8 cellular contexts compared by ENCODE assay signal in genomic region chr12:110123861-110124183, GRCh38. TPM values are rescaled to one million over a fixed set of nuclear protein-coding genes. Genes with fewer than 3 reads are reported as not detected.
DNase-seq lines count a peak whose midpoint lies in the region; ATAC-seq and TF ChIP-seq lines count a peak whose summit lies in the region.

No MANE protein-coding gene starts in this region.

- no peak for TF ChIP-seq EP300 in upper lobe of left lung (IDR thresholded peaks at IDR 0.05)
- TF ChIP-seq EP300 in stomach (IDR thresholded peaks at IDR 0.05): no peak

- no peaks in the 10 kb centered on the region for H3K9me3 ChIP-seq in CD8-positive, alpha-beta T cell (ENCODE audit: low read length)
- H3K9me3 ChIP-seq in OCI-LY3 (ENCODE audit: insufficient read depth, low read length) (no peaks in the 10 kb centered on the region), upper lobe of left lung (no peaks in the 10 kb centered on the region), prostate gland (no peaks in the 10 kb centered on the region), stomach (no peaks in the 10 kb centered on the region)

- H3K36me3 ChIP-seq in CD8-positive, alpha-beta T cell (ENCODE audit: insufficient read depth, low read length): no peaks in the 10 kb centered on the region
- no peaks in the 10 kb centered on the region for H3K36me3 ChIP-seq in OCI-LY3 (replicated peaks; ENCODE audit: low read depth, low read length)
- no peaks in the 10 kb centered on the region for H3K36me3 ChIP-seq in upper lobe of left lung
- no peaks in the 10 kb centered on the region for H3K36me3 ChIP-seq in prostate gland
- H3K36me3 ChIP-seq in stomach: peaks cover 0 to 10% (median 5%) of the 10 kb centered on the region in 4 donors

- no peaks in the 10 kb centered on the region for H3K27me3 ChIP-seq in CD8-positive, alpha-beta T cell (ENCODE audit: insufficient read depth, low read length)
- H3K27me3 ChIP-seq in OCI-LY3 (ENCODE audit: low read depth, low read length) (peaks cover 3% of the 10 kb centered on the region; the same call in 1 of the 2 replicates), upper lobe of left lung (no peaks in the 10 kb centered on the region), prostate gland (replicated peaks; ENCODE audit: insufficient read depth) (no peaks in the 10 kb centered on the region), stomach (no peaks in the 10 kb centered on the region)

- CTCF ChIA-PET in CD8-positive, alpha-beta T cell (lab: Charles Lee): interaction anchor here (0.7 to 1.3 kb wide), 2 partner anchors 25 to 308 kb away, joined by 3 to 4 read pairs; no protein-coding TSS in a partner anchor

- peaks cover 8% of the 10 kb centered on the region for H3K4me1 Mint-ChIP-seq in CD8-positive, alpha-beta T cell (ENCODE audit: low read depth)
- H3K4me1 Mint-ChIP-seq in memory B cell: peaks cover 6% of the 10 kb centered on the region

- no peak overlapping the region for H3K4me3 ChIP-seq in CD8-positive, alpha-beta T cell (ENCODE audit: low read depth, low read length)
- peak overlapping the region; percentile 64 for H3K4me3 ChIP-seq in OCI-LY3 (ENCODE audit: low read length)
- peak overlapping the region in 1 of 4 donors; percentile 98 for H3K4me3 ChIP-seq in upper lobe of left lung
- H3K4me3 ChIP-seq in prostate gland: no peak overlapping the region
- H3K4me3 ChIP-seq in stomach: peak overlapping the region in 1 of 4 donors; percentile 94

- POLR2A ChIA-PET in CD8-positive, alpha-beta T cell (lab: Charles Lee): interaction anchor here (0.7 to 1.5 kb wide), 6 partner anchors 9 to 344 kb away, joined by 3 to 8 read pairs (median 4); partner anchors contain the start of genes ATP2A2, FAM216A and GPN3

- no peak overlapping the region for H3K27ac ChIP-seq in CD8-positive, alpha-beta T cell (ENCODE audit: low read depth, low read length)
- H3K27ac ChIP-seq in OCI-LY3 (ENCODE audit: low read length): no peak overlapping the region
- no peak overlapping the region for H3K27ac ChIP-seq in upper lobe of left lung
- H3K27ac ChIP-seq in prostate gland: no peak overlapping the region
- H3K27ac ChIP-seq in stomach: no peak overlapping the region

- no peaks in the 10 kb centered on the region for H3K9me3 Mint-ChIP-seq in CD8-positive, alpha-beta T cell
- no peaks in the 10 kb centered on the region for H3K9me3 Mint-ChIP-seq in memory B cell

- intact Hi-C loops in CD8-positive, alpha-beta T cell (cut with DNase I, micrococcal nuclease): loop anchor here (1.0 to 10.0 kb wide), 15 partner anchors 76 to 1721 kb away; partner anchors contain the start of genes ANAPC7 (in 2 of the 2), ATP2A2 (in 2 of the 2), C12orf76 (in 2 of the 2) and MMAB (in 2 of the 2)
- intact Hi-C loops in prostate gland (cut with DNase I): loop anchor here (5.0 kb wide), 1 partner anchor 98 kb away; no protein-coding TSS in a partner anchor
- intact Hi-C loops in stomach (cut with DNase I; ENCODE audit: low total_unique reads): no loop called here

- DNase-seq in CD8-positive, alpha-beta T cell: no peak
- no peak for DNase-seq in memory B cell (ENCODE audit: low spot score in 2 of 2)
- DNase-seq in upper lobe of left lung: no peak
- no peak for DNase-seq in NCI-H2227 treated with DMSO at 0.1 percent for 48 hours (lab: John Stamatoyannopoulos, UW)
- no peak for DNase-seq in prostate gland (ENCODE audit: low spot score)
- no peak for DNase-seq in stomach

- H3K27ac Mint-ChIP-seq in CD8-positive, alpha-beta T cell: peak overlapping the region; percentile 10
- H3K27ac Mint-ChIP-seq in memory B cell: peak overlapping the region; percentile 85

- H3K27me3 Mint-ChIP-seq in CD8-positive, alpha-beta T cell (ENCODE audit: low read depth): peaks cover 3% of the 10 kb centered on the region
- peaks cover 4% of the 10 kb centered on the region for H3K27me3 Mint-ChIP-seq in memory B cell

- H4K20me1 ChIP-seq in OCI-LY3 (ENCODE audit: insufficient read depth, low read length): no peaks in the 10 kb centered on the region

- peaks cover 10% of the 10 kb centered on the region for H3K4me1 ChIP-seq in CD8-positive, alpha-beta T cell (ENCODE audit: insufficient read depth, low read length)
- peaks cover 9% of the 10 kb centered on the region for H3K4me1 ChIP-seq in OCI-LY3 (ENCODE audit: low read length)
- peaks cover 3 to 14% (median 11%) of the 10 kb centered on the region in 4 donors for H3K4me1 ChIP-seq in upper lobe of left lung
- H3K4me1 ChIP-seq in prostate gland (replicated peaks): peaks cover 2% of the 10 kb centered on the region
- H3K4me1 ChIP-seq in stomach: peaks cover 0 to 21% (median 9%) of the 10 kb centered on the region in 4 donors

- H3K79me2 ChIP-seq in OCI-LY3 (ENCODE audit: low read length): no peaks in the 10 kb centered on the region

- H3K4me2 ChIP-seq in OCI-LY3 (ENCODE audit: low read length): peak overlapping the region; percentile 82

- no peaks in the 10 kb centered on the region for H3K36me3 Mint-ChIP-seq in CD8-positive, alpha-beta T cell
- no peaks in the 10 kb centered on the region for H3K36me3 Mint-ChIP-seq in memory B cell

- TF ChIP-seq POLR2A in upper lobe of left lung (IDR thresholded peaks at IDR 0.05) (no peak), prostate gland (IDR thresholded peaks at IDR 0.05) (no peak), stomach (IDR thresholded peaks at IDR 0.05) (no peak)

- 13 to 15% methylated on average over 9 to 12 of the region's 15 CpGs for WGBS in upper lobe of left lung, 2 donors
- WGBS in prostate gland: 6% methylated on average over 15 of the region's 15 CpGs
- 6 to 13% (median 8%) methylated on average over 7 to 15 of the region's 15 CpGs for WGBS in stomach, 5 donors

- no peak for TF ChIP-seq CTCF in CD8-positive, alpha-beta T cell (IDR thresholded peaks at IDR 0.05)
- TF ChIP-seq CTCF in OCI-LY3 (IDR thresholded peaks at IDR 0.05; ENCODE audit: low read depth, low read length) (no peak), upper lobe of left lung (IDR thresholded peaks at IDR 0.05) (no peak), prostate gland (IDR thresholded peaks at IDR 0.05) (no peak), stomach (IDR thresholded peaks at IDR 0.05) (no peak)

- peak overlapping the region; percentile 63 for H3K4me3 Mint-ChIP-seq in CD8-positive, alpha-beta T cell
- H3K4me3 Mint-ChIP-seq in memory B cell: peak overlapping the region; percentile 46

- ATAC-seq in CD8-positive, alpha-beta T cell: no peak
- ATAC-seq in GM21528 (IDR thresholded peaks at IDR 0.05; ENCODE audit: low FRiP score, unreplicated experiment) (peak; percentile 46), memory B cell (ENCODE audit: low read depth) (no peak), upper lobe of left lung (ENCODE audit: low FRiP score in 2 of 2) (no peak)

- H3K9ac ChIP-seq in OCI-LY3 (ENCODE audit: low read length): no peak overlapping the region

- peak overlapping the region; percentile 86; the same call in 1 of the 2 replicates for H2AFZ ChIP-seq in OCI-LY3 (ENCODE audit: low read depth, low read length)

RNA-seq across cellular contexts. Expression of gene IFT81, which starts 0.3 kb away (rescaled TPM):
- total RNA-seq in CD8-positive, alpha-beta T cell: under 1 TPM; 0.25 to 0.43 TPM
- 10 to 100 TPM in 3 of 6 donors, 1 to 10 TPM in 3; 7.7 to 39.1 (median 10.8) TPM for total RNA-seq in upper lobe of left lung
- total RNA-seq in prostate gland: 10 to 100 TPM; 11.2 to 16.1 TPM
- 10 to 100 TPM in 3 of 5 donors, 1 to 10 TPM in 2; 2.0 to 50.2 (median 10.7) TPM for total RNA-seq in stomach
- 1 to 10 TPM; 3.5 to 5.7 (median 4.9) TPM for polyA plus RNA-seq in stomach
